ENCODE assay signal across 8 cellular contexts in the genomic region with DNA sequence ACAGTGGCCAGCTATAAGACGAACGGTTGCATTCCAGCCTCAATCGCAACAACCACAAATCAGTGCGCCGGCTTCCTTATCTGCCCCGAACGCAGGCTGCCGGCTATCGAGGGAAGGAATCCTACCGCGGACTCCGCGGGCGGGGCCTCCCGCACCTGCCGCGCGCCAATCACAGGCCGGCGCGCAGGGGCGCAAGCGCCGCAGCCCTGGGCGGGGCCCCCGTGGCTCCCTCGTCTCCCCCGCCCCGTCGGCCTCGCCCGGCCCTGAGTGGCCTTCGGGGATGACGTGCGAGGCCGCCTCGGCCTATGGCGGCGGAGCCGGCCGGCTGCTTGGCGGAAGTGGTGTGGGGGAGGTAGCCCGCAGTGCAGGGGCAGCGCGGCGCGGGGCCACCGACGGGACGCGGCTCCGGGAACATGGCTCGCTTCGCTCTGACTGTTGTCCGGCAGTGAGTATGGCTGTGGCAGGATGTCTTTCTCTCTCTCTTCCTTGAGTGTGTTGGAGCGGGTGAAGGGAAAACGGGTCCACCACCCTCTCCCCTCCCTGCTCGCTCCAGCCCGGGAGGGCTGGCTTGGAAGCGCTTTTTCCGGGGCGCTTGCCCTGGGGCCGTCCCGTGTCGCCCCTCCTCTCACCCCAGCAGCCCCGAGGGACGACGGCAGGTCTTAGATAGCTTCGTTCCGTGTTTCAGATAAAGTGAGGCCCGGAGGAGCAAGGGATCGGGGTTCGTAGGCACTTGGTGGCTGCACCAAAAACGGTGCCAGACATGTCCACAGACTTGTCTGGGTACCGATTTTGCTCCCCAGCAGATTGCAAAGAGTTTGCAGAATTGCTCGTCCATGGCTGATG. TPM values are rescaled to one million over a fixed set of nuclear protein-coding genes. Genes with fewer than 3 reads are reported as not detected.
DNase-seq lines count a peak whose midpoint lies in the region; ATAC-seq and TF ChIP-seq lines count a peak whose summit lies in the region.

A gene with protein sequence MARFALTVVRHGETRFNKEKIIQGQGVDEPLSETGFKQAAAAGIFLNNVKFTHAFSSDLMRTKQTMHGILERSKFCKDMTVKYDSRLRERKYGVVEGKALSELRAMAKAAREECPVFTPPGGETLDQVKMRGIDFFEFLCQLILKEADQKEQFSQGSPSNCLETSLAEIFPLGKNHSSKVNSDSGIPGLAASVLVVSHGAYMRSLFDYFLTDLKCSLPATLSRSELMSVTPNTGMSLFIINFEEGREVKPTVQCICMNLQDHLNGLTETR (plus strand): TSS at position 355 of the 843 bp plus-strand sequence. CDS start 59 bp downstream, at position 414.

- H3K9me3 ChIP-seq in heart right ventricle (no peaks in the 10 kb centered on the region), upper lobe of left lung (no peaks in the 10 kb centered on the region)

- intact Hi-C loops in heart right ventricle (cut with DNase I) (loop anchor here in 1 of 10 donors (5.0 kb wide), 1 partner anchor 216 kb away; a partner anchor contains a TSS), posterior cingulate gyrus (cut with DNase I) (no loop called here)

- no peaks in the 10 kb centered on the region for H3K27me3 ChIP-seq in heart right ventricle
- H3K27me3 ChIP-seq in upper lobe of left lung = no peaks in the 10 kb centered on the region

- peak in 1 of 4 donors; percentile 56 for TF ChIP-seq EP300 in upper lobe of left lung (IDR thresholded peaks at IDR 0.05)

- in situ Hi-C loops in GM13977 (cut with MboI; ENCODE audit: low pct_unique_long_range_greater_than_20kb, low sequenced_read_pairs, unreplicated experiment) = no loop called here

- peak within 1 kb of the TSS; percentile 66 to 95 (median 84) for H3K4me3 ChIP-seq in heart right ventricle
- H3K4me3 ChIP-seq in upper lobe of left lung = peak within 1 kb of the TSS; percentile 84 to 97 (median 88)

- TF ChIP-seq CTCF in GM13977 (IDR thresholded peaks at IDR 0.05; ENCODE audit: extremely low read depth, insufficient read depth, missing control alignments) (no peak), heart right ventricle (IDR thresholded peaks at IDR 0.05) (no peak), upper lobe of left lung (IDR thresholded peaks at IDR 0.05) (peak in 1 of 6 experiments; percentile 9)

- DNase-seq in GM13977 (ENCODE audit: low spot score) (peak; percentile 99), NCI-H146 (lab: John Stamatoyannopoulos, UW) (peak; percentile 96), T-helper 1 cell (peak; percentile 84 to 95 (median 87)), amniotic epithelial cell (ENCODE audit: low read depth) (peak; percentile 92), heart right ventricle (peak; percentile 91 to 94), posterior cingulate gyrus (peak; percentile 82 to 99 (median 92)), upper lobe of left lung (peak; percentile 95 to 98)

- WGBS in heart right ventricle, 2 donors = 0 to 1% methylated on average over 71 to 76 of the region's 76 CpGs
- 0% methylated on average over 10 to 32 of the region's 76 CpGs for WGBS in upper lobe of left lung, 2 donors

- H3K36me3 ChIP-seq in heart right ventricle = peaks cover 0 to 16% (median 0%) of the 10 kb centered on the region in 9 donors
- H3K36me3 ChIP-seq in upper lobe of left lung = no peaks in the 10 kb centered on the region

- TF ChIP-seq POLR2A in upper lobe of left lung (IDR thresholded peaks at IDR 0.05) = peak in 3 of 4 donors; percentile 82 to 96 (median 90)

- ATAC-seq in HG02870 (IDR thresholded peaks at IDR 0.05; ENCODE audit: unreplicated experiment) (peak; percentile 91), heart right ventricle (peak; percentile 99 to 100 (median 100)), upper lobe of left lung (ENCODE audit: low FRiP score in 2 of 2) (peak; percentile 100)

- H3K4me1 ChIP-seq in heart right ventricle = peaks cover 0 to 36% (median 21%) of the 10 kb centered on the region in 9 donors
- peaks cover 6 to 24% (median 12%) of the 10 kb centered on the region in 4 donors for H3K4me1 ChIP-seq in upper lobe of left lung

- H3K27ac ChIP-seq in heart right ventricle = peak within 1 kb of the TSS; percentile 33 to 94 (median 90)
- H3K27ac ChIP-seq in upper lobe of left lung = peak within 1 kb of the TSS; percentile 87 to 94 (median 88)

RNA-seq across cellular contexts. Expression of the gene that starts here (rescaled TPM):
- total RNA-seq in heart right ventricle (10 to 100 TPM; 10.9 to 15.5 (median 13.7) TPM), upper lobe of left lung (10 to 100 TPM in 3 of 6 donors, 1 to 10 TPM in 3; 4.9 to 19.5 (median 10.4) TPM)
- 1 to 10 TPM; 3.7 to 5.4 TPM for polyA plus RNA-seq in heart right ventricle

Comparison
In these comparisons a context has a peak if more than half of its experiments do, and no peak if none do; other contexts are left out.
1. Peak in every context shown above with its lines: DNase-seq, ATAC-seq, H3K4me3 ChIP-seq and H3K27ac ChIP-seq.